In genomic region chr4:115332078-115332477, GRCh38 we compare ENCODE assay signal across 16 cellular contexts.
"Had no signal": no experiment of that assay in that cellular context is flagged by ENCODE, and none has a peak within 500 bp of the region (broad histone marks: within the 10 kb centered on the region; RNA-seq: fewer than 3 reads in every experiment).

No MANE protein-coding gene starts in this region.

- DNase-seq: activated CD4-positive, alpha-beta T cell treated with anti-CD3 and anti-CD28 coated beads for 1 hour; activated CD4-positive, alpha-beta T cell treated with anti-CD3 and anti-CD28 coated beads, Interleukin-2, amount 50 U/mL, for 1 hour; activated T-cell treated with anti-CD3 and anti-CD28 coated beads, Interleukin-2, amount 50 U/mL, for 1 hour; aorta; effector CD4-positive, alpha-beta T cell; heart left ventricle; islet precursor cell; left cardiac atrium; nephron progenitor cell; nucleus accumbens; right cardiac atrium; stimulated activated CD4-positive, alpha-beta T cell treated with anti-CD3 and anti-CD28 coated beads, Interleukin-4, amount 100 ng/mL, for 24 hours; stimulated activated naive CD8-positive, alpha-beta T cell treated with anti-CD3 and anti-CD28 coated beads, Interleukin-15, Interleukin-2, amounts not matched to agents 100 U/mL and 50 U/mL, for 24 hours; upper lobe of left lung had no signal

- ATAC-seq: activated naive CD4-positive, alpha-beta T cell treated with anti-CD3 and anti-CD28 coated beads, Interleukin-2, amount 50 U/mL, for 72 hours; activated T-helper 17 cell treated with anti-CD3 and anti-CD28 coated beads, Interleukin-2, amount 50 U/mL, for 72 hours; heart left ventricle; left cardiac atrium; right cardiac atrium; stimulated activated naive CD8-positive, alpha-beta T cell treated with anti-CD3 and anti-CD28 coated beads, Interleukin-15, Interleukin-2, amounts not matched to agents 100 U/mL and 50 U/mL, for 24 hours had no signal
